Comparison of ENCODE assay signal across 30 cellular contexts in the genomic region with DNA sequence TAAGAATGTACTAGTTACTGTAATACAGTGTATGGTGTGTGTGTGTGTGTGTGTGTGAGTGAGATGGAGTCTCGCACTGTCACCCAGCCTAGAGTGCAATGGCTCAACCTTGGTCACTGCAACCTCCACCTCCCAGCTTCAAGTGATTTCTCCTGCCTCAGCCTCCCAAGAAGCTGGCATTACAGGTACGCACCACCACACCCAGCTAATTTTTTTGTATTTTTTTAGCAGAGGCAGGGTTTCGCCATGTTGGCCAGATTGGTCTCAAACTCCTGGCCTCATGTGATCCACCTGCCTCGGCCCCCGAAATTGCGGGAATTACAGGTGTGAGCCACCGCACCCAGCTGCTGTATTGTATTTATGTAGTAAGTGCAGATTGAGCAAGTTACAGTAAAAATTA. TPM values are rescaled to one million over a fixed set of nuclear protein-coding genes. Genes with fewer than 3 reads are reported as not detected.
DNase-seq lines count a peak whose midpoint lies in the region; ATAC-seq, FAIRE-seq and TF ChIP-seq lines count a peak whose summit lies in the region.
"Had no signal": no experiment of that assay in that cellular context is flagged by ENCODE, and none has a peak within 500 bp of the region (broad histone marks: within the 10 kb centered on the region; RNA-seq: fewer than 3 reads in every experiment).

No MANE protein-coding gene starts in this region.

- H3K79me2 ChIP-seq in OCI-LY7 (ENCODE audit: insufficient read depth, low read depth, low read length) (peaks cover 96% of the 10 kb centered on the region), K562 (ENCODE audit: control insufficient read depth, insufficient read depth, low read length) (peaks cover 99% of the 10 kb centered on the region)

- H3K9me3 Mint-ChIP-seq in activated CD8-positive, alpha-beta memory T cell treated with anti-CD3 and anti-CD28 coated beads, Interleukin-2, amount 10 ng/mL, durations not matched to agents 7 days and 5 days (ENCODE audit: low read depth) = no peaks in the 10 kb centered on the region
- no peaks in the 10 kb centered on the region for H3K9me3 Mint-ChIP-seq in CD4-positive, CD25-positive, alpha-beta regulatory T cell
- H3K9me3 Mint-ChIP-seq: activated naive CD4-positive, alpha-beta T cell treated with anti-CD3 and anti-CD28 coated beads, Interleukin-2, amount 10 ng/mL, durations not matched to agents 7 days and 5 days; H9; neural progenitor cell; type B pancreatic cell had no signal

- H3K27ac ChIP-seq in CD4-positive, CD25-positive, alpha-beta regulatory T cell (ENCODE audit: insufficient read depth, low read length, poor library complexity, severe bottlenecking) = no peak overlapping the region
- no peak overlapping the region for H3K27ac ChIP-seq in OCI-LY7 (ENCODE audit: low read depth, low read length, poor library complexity, severe bottlenecking)
- H3K27ac ChIP-seq in K562 (ENCODE audit: extremely low read depth, low read depth, low read length) = no peak overlapping the region
- no peak overlapping the region for H3K27ac ChIP-seq in gastroesophageal sphincter
- H3K27ac ChIP-seq: ascending aorta, coronary artery, KMS-11, neural progenitor cell, parathyroid adenoma, right atrium auricular region, spleen, VCaP had no signal

- H4K20me1 ChIP-seq in OCI-LY7 (ENCODE audit: insufficient read depth, low read length) (peaks cover 6% of the 10 kb centered on the region; the same call in 1 of the 2 replicates), K562 (replicated peaks; ENCODE audit: control insufficient read depth, insufficient read depth, low read length) (no peaks in the 10 kb centered on the region)

- H3K27me3 ChIP-seq in CD4-positive, CD25-positive, alpha-beta regulatory T cell (ENCODE audit: control insufficient read depth, insufficient read depth, low read length) = no peaks in the 10 kb centered on the region
- H3K27me3 ChIP-seq in K562 (ENCODE audit: control insufficient read depth in 2 of 2, insufficient read depth in 2 of 2, low read length in 2 of 2) = no peaks in the 10 kb centered on the region
- no peaks in the 10 kb centered on the region for H3K27me3 ChIP-seq in gastroesophageal sphincter
- H3K27me3 ChIP-seq: ascending aorta, neural progenitor cell, right atrium auricular region, spleen had no signal

- POLR2A ChIA-PET in OCI-LY7 (lab: Charles Lee) (interaction anchor here (0.6 to 8.7 kb wide), 6 partner anchors 8 to 1611 kb away, joined by 3 to 92 read pairs (median 4); a partner anchor contains a TSS), K562 (lab: Yijun Ruan, JAX) (interaction anchor here (0.7 to 8.0 kb wide), 6 partner anchors 9 to 203 kb away, joined by 3 to 58 read pairs (median 3); a partner anchor contains a TSS)

- 0 out of 4 replicates have a peak overlapping the region, but pooled peaks of 1 of the 2 experiments have one; percentile 6 for H3K9ac ChIP-seq in K562 (ENCODE audit: insufficient read depth in 1 of 2, low read depth in 2 of 2, low read length in 2 of 2)
- H3K9ac ChIP-seq: KMS-11, neural progenitor cell, parathyroid adenoma had no signal

- peak overlapping the region; percentile 22 for H3K4me3 Mint-ChIP-seq in activated CD8-positive, alpha-beta memory T cell treated with anti-CD3 and anti-CD28 coated beads, Interleukin-2, amount 10 ng/mL, durations not matched to agents 7 days and 5 days
- peak overlapping the region; percentile 29 to 81 (median 66) for H3K4me3 Mint-ChIP-seq in CD4-positive, CD25-positive, alpha-beta regulatory T cell

- in situ Hi-C loops in K562 (cut with MboI) = no loop called here

- ATAC-seq in activated CD8-positive, alpha-beta memory T cell treated with anti-CD3 and anti-CD28 coated beads, Interleukin-2, amount 10 ng/mL, durations not matched to agents 7 days and 5 days = no peak
- ATAC-seq in CD4-positive, CD25-positive, alpha-beta regulatory T cell (ENCODE audit: low read depth in 2 of 2) = no peak
- no peak for ATAC-seq in K562
- ATAC-seq in HG02852 (IDR thresholded peaks at IDR 0.05; ENCODE audit: unreplicated experiment) = no peak
- ATAC-seq in gastroesophageal sphincter = no peak
- ATAC-seq in HG03175 (IDR thresholded peaks at IDR 0.05; ENCODE audit: unreplicated experiment) = no peak
- ATAC-seq: esophagus mucosa, mucosa of descending colon had no signal

- CTCF ChIA-PET in activated CD8-positive, alpha-beta memory T cell treated with anti-CD3 and anti-CD28 coated beads, Interleukin-2, amount 10 ng/mL, durations not matched to agents 7 days and 5 days (lab: Charles Lee) = interaction anchor here (0.8 to 1.6 kb wide), 4 partner anchors 8 to 15 kb away, joined by 3 to 11 read pairs (median 3); a partner anchor contains a TSS
- CTCF ChIA-PET in OCI-LY7 (lab: Charles Lee; ENCODE audit: unreplicated experiment) = no interaction called here
- CTCF ChIA-PET in K562 (lab: Yijun Ruan, JAX; ENCODE audit: low intra/inter-chr PET ratio) = interaction anchor here (0.6 kb wide), 1 partner anchor 13 kb away, joined by 3 read pairs; no protein-coding TSS in a partner anchor

- H3K9me3 ChIP-seq in CD4-positive, CD25-positive, alpha-beta regulatory T cell (ENCODE audit: control insufficient read depth in 2 of 2, low read length in 2 of 2) = no peaks in the 10 kb centered on the region
- no peaks in the 10 kb centered on the region for H3K9me3 ChIP-seq in OCI-LY7 (ENCODE audit: low read length)
- H3K9me3 ChIP-seq in K562 (replicated peaks; ENCODE audit: control insufficient read depth, insufficient read depth, low read depth, low read length) = no peaks in the 10 kb centered on the region
- H3K9me3 ChIP-seq in gastroesophageal sphincter = no peaks in the 10 kb centered on the region
- H3K9me3 ChIP-seq: ascending aorta, Caco-2, mucosa of descending colon, right atrium auricular region, spleen had no signal

- no peaks in the 10 kb centered on the region for H3K27me3 Mint-ChIP-seq in activated CD8-positive, alpha-beta memory T cell treated with anti-CD3 and anti-CD28 coated beads, Interleukin-2, amount 10 ng/mL, durations not matched to agents 7 days and 5 days
- no peaks in the 10 kb centered on the region for H3K27me3 Mint-ChIP-seq in CD4-positive, CD25-positive, alpha-beta regulatory T cell
- H3K27me3 Mint-ChIP-seq: type B pancreatic cell had no signal

- intact Hi-C loops in OCI-LY7 (cut with micrococcal nuclease; ENCODE audit: unreplicated experiment) (loop anchor here (5.0 kb wide), 2 partner anchors 144 to 204 kb away; a partner anchor contains a TSS), K562 (cut with micrococcal nuclease) (loop anchor here (5.0 kb wide), 1 partner anchor 204 kb away; a partner anchor contains a TSS)

- peaks cover 62% of the 10 kb centered on the region for H3K4me1 Mint-ChIP-seq in activated CD8-positive, alpha-beta memory T cell treated with anti-CD3 and anti-CD28 coated beads, Interleukin-2, amount 10 ng/mL, durations not matched to agents 7 days and 5 days
- H3K4me1 Mint-ChIP-seq in CD4-positive, CD25-positive, alpha-beta regulatory T cell = peaks cover 33 to 89% (median 65%) of the 10 kb centered on the region in 4 donors

- peak overlapping the region; percentile 40 for H3K27ac Mint-ChIP-seq in activated CD8-positive, alpha-beta memory T cell treated with anti-CD3 and anti-CD28 coated beads, Interleukin-2, amount 10 ng/mL, durations not matched to agents 7 days and 5 days
- H3K27ac Mint-ChIP-seq in CD4-positive, CD25-positive, alpha-beta regulatory T cell = peak overlapping the region in 1 of 3 donors; percentile 11
- H3K27ac Mint-ChIP-seq: H9, neural progenitor cell had no signal

- no peak for TF ChIP-seq CTCF in OCI-LY7 (conservative IDR thresholded peaks at IDR 0.05; ENCODE audit: low read length)
- no peak for TF ChIP-seq CTCF in K562 (IDR thresholded peaks at IDR 0.05 in 2 of 3, conservative IDR thresholded peaks at IDR 0.05 in 1 of 3; ENCODE audit: insufficient read depth in 2 of 3, low read depth in 1 of 3, low read length in 3 of 3)
- no peak for TF ChIP-seq CTCF in gastroesophageal sphincter (IDR thresholded peaks at IDR 0.05)

- H3K4me3 ChIP-seq in CD4-positive, CD25-positive, alpha-beta regulatory T cell (ENCODE audit: low read depth, low read length) = no peak overlapping the region
- H3K4me3 ChIP-seq in OCI-LY7 (ENCODE audit: low read depth, low read length, poor library complexity, severe bottlenecking) (no peak overlapping the region), K562 (no peak overlapping the region), gastroesophageal sphincter (no peak overlapping the region)
- H3K4me3 ChIP-seq: ascending aorta, coronary artery, lung, mucosa of descending colon, neural progenitor cell, right atrium auricular region, spleen had no signal

- H3K9me2 ChIP-seq in OCI-LY7 (ENCODE audit: insufficient read depth, low read length) = no peaks in the 10 kb centered on the region

- no peak for TF ChIP-seq POLR2A in K562 (conservative IDR thresholded peaks at IDR 0.05)
- no peak for TF ChIP-seq POLR2A in gastroesophageal sphincter (IDR thresholded peaks at IDR 0.05)

- H2AFZ ChIP-seq in OCI-LY7 (ENCODE audit: low read length) (no peak overlapping the region), K562 (ENCODE audit: low read depth, low read length) (no peak overlapping the region)
- H2AFZ ChIP-seq: neural progenitor cell, parathyroid adenoma had no signal

- no peak for DNase-seq in activated CD8-positive, alpha-beta memory T cell treated with anti-CD3 and anti-CD28 coated beads, Interleukin-2, amount 10 ng/mL, durations not matched to agents 7 days and 5 days
- no peak for DNase-seq in activated CD8-positive, alpha-beta memory T cell treated with anti-CD3 and anti-CD28 coated beads for 24 hours
- no peak for DNase-seq in CD4-positive, CD25-positive, alpha-beta regulatory T cell
- DNase-seq in OCI-LY7 (ENCODE audit: low spot score) (no peak), K562 (ENCODE audit: extremely low read depth in 1 of 4, low spot score in 3 of 4) (no peak)
- DNase-seq: ACHN; activated CD4-positive, alpha-beta T cell treated with anti-CD3 and anti-CD28 coated beads for 4 hours; activated naive CD4-positive, alpha-beta T cell treated with anti-CD3 and anti-CD28 coated beads, Interleukin-2, amount 10 ng/mL, durations not matched to agents 7 days and 5 days; Caco-2; DMS79; foreskin fibroblast; H9; mucosa of descending colon; NCI-H446 treated with DMSO at 0.1 percent for 48 hours; NCI-H82; spleen had no signal

- H3K36me3 Mint-ChIP-seq in activated CD8-positive, alpha-beta memory T cell treated with anti-CD3 and anti-CD28 coated beads, Interleukin-2, amount 10 ng/mL, durations not matched to agents 7 days and 5 days = peaks cover 10% of the 10 kb centered on the region
- peaks cover 18% of the 10 kb centered on the region for H3K36me3 Mint-ChIP-seq in CD4-positive, CD25-positive, alpha-beta regulatory T cell
- H3K36me3 Mint-ChIP-seq: neural progenitor cell, type B pancreatic cell had no signal

- H3K9me1 ChIP-seq in K562 (ENCODE audit: control insufficient read depth, insufficient read depth, low read length) = no peaks in the 10 kb centered on the region

- no peak for FAIRE-seq in K562 (lab: Jason Lieb, UNC)
- FAIRE-seq: GM19239 had no signal

- H3K4me2 ChIP-seq in OCI-LY7 (ENCODE audit: low read length) = peak overlapping the region; percentile 97; the same call in 1 of the 2 replicates
- 0 out of 2 replicates have a peak overlapping the region, but pooled peaks have one; percentile 15 for H3K4me2 ChIP-seq in K562 (ENCODE audit: insufficient read depth, low read length)
- H3K4me2 ChIP-seq: neural progenitor cell had no signal

- H3K36me3 ChIP-seq in CD4-positive, CD25-positive, alpha-beta regulatory T cell (ENCODE audit: control insufficient read depth, insufficient read depth, low read length) = peaks cover 14% of the 10 kb centered on the region
- H3K36me3 ChIP-seq in OCI-LY7 (ENCODE audit: insufficient read depth, low read length) (peaks cover 43% of the 10 kb centered on the region), K562 (ENCODE audit: control insufficient read depth, insufficient read depth, low read length) (peaks cover 45% of the 10 kb centered on the region), gastroesophageal sphincter (peaks cover 0 to 16% of the 10 kb centered on the region in 2 donors)
- H3K36me3 ChIP-seq: neural progenitor cell, right atrium auricular region had no signal

- H3K4me1 ChIP-seq in CD4-positive, CD25-positive, alpha-beta regulatory T cell (ENCODE audit: control insufficient read depth, insufficient read depth, low read length, poor library complexity, severe bottlenecking) = peaks cover 61% of the 10 kb centered on the region
- H3K4me1 ChIP-seq in OCI-LY7 (ENCODE audit: insufficient read depth, low read length, poor library complexity, severe bottlenecking) (peaks cover 42% of the 10 kb centered on the region), K562 (replicated peaks in 1 of 2; ENCODE audit: control insufficient read depth in 2 of 2, insufficient read depth in 2 of 2, low read length in 2 of 2) (no peaks in the 10 kb centered on the region; a peak in 3 of 5 replicates), gastroesophageal sphincter (peaks cover 15 to 88% (median 19%) of the 10 kb centered on the region in 3 donors)
- H3K4me1 ChIP-seq: Caco-2, parathyroid adenoma had no signal

- TF ChIP-seq EP300 in K562 (IDR thresholded peaks at IDR 0.05; ENCODE audit: low read length) (no peak), gastroesophageal sphincter (IDR thresholded peaks at IDR 0.05) (no peak)

- WGBS in K562 (ENCODE audit: insufficient coverage, low coverage, missing lambda C conversion rate) = 97% methylated on average over 7 of the region's 7 CpGs
- 91 to 98% methylated on average over 6 to 7 of the region's 7 CpGs for WGBS in gastroesophageal sphincter (ENCODE audit: low coverage in 1 of 2), 2 donors

- BruUV-seq in OCI-LY7 (replicated peaks; lab: Mats Ljungman, UMichigan) (no TSS peak), K562 (replicated peaks; lab: Mats Ljungman, UMichigan) (no TSS peak)

- no peak for TF ChIP-seq RAD21 in K562 (CRISPR knock-in tag; conservative IDR thresholded peaks at IDR 0.05 in 1 of 2, IDR thresholded peaks at IDR 0.05 in 1 of 2)

RNA-seq across cellular contexts. Expression of a gene that starts 2.9 kb away (rescaled TPM):
- total RNA-seq in activated CD8-positive, alpha-beta memory T cell treated with anti-CD3 and anti-CD28 coated beads, Interleukin-2, amount 10 ng/mL, durations not matched to agents 7 days and 5 days = 10 to 100 TPM; 17.9 to 20.9 TPM
- 15.7 TPM for total RNA-seq in CD4-positive, CD25-positive, alpha-beta regulatory T cell
- polyA plus RNA-seq in CD4-positive, CD25-positive, alpha-beta regulatory T cell = 10 to 100 TPM in 1 of 4 donors, 1 to 10 TPM in 3; 6.9 to 11.3 (median 8.1) TPM
- total RNA-seq in OCI-LY7 (2014; rRNA removed; shearing (Covaris generic)) = 20.1 and 20.3 TPM in 2 replicates
- 22.0 and 23.5 TPM in 2 replicates for total RNA-seq in OCI-LY7 (2022)
- total RNA-seq in K562 (2011; cell fraction: chromatin; rRNA removed; ENCODE audit: low replicate concordance) = 9.0 and 30.2 TPM in 2 replicates
- total RNA-seq in K562 (2011; cell fraction: nucleolus; rRNA removed) = 4.3 and 5.8 TPM in 2 replicates
- total RNA-seq in K562 (2011; cell fraction: nucleoplasm; rRNA removed) = 10.1 and 12.4 TPM in 2 replicates
- 14.4 and 16.1 TPM in 2 replicates for total RNA-seq in K562 (2014; rRNA removed)
- 30.9 and 34.2 TPM in 2 replicates for total RNA-seq in K562 (2014; rRNA removed; fragmentation: Illumina TruSeq; extraction: Trizol)
- 27.1 and 31.4 TPM in 2 replicates for total RNA-seq in K562 (2015; rRNA removed; fragmentation: Illumina TruSeq; extraction: Trizol)
- total RNA-seq in K562 (2021) = 18.1 and 18.2 TPM in 2 replicates
- 24.9 and 33.7 TPM in 2 replicates for polyA plus RNA-seq in K562 (2011; rRNA removed)
- 3.9 and 11.4 TPM in 2 replicates for polyA plus RNA-seq in K562 (2011; cell fraction: cytosol; rRNA removed)
- 6.1 and 9.9 TPM in 2 replicates for polyA plus RNA-seq in K562 (2011; cell fraction: nucleus; rRNA removed)
- 13.8 and 16.1 TPM in 2 replicates for polyA plus RNA-seq in K562 (2012)
- polyA plus RNA-seq in K562 (2014; fragmentation: Illumina TruSeq; extraction: Trizol) = 23.3 and 28.5 TPM in 2 replicates
- polyA plus RNA-seq in K562 (2014; fragmentation: Nextera tagmentation; extraction: Ambion mirVana) = 10 to 100 TPM; 32.2 to 36.2 TPM
- polyA plus RNA-seq in K562 (2014; rRNA removed) = 19.9 and 20.4 TPM in 2 replicates
- polyA minus RNA-seq in K562 (2011; rRNA and poly(A)+ RNA removed) = 29.6 and 33.5 TPM in 2 replicates
- polyA minus RNA-seq in K562 (2011; cell fraction: cytosol; rRNA and poly(A)+ RNA removed) = 8.5 and 12.5 TPM in 2 replicates
- 10.2 and 21.0 TPM in 2 replicates for polyA minus RNA-seq in K562 (2011; cell fraction: nucleus; rRNA and poly(A)+ RNA removed)
- total RNA-seq in gastroesophageal sphincter = 10 to 100 TPM; 12.9 to 25.4 (median 18.5) TPM

RNA-seq across cellular contexts. Expression of a gene that starts 12.9 kb away (rescaled TPM):
- total RNA-seq in activated CD8-positive, alpha-beta memory T cell treated with anti-CD3 and anti-CD28 coated beads, Interleukin-2, amount 10 ng/mL, durations not matched to agents 7 days and 5 days = 100 to 1,000 TPM; 190 to 196 TPM
- total RNA-seq in CD4-positive, CD25-positive, alpha-beta regulatory T cell = 332 TPM
- polyA plus RNA-seq in CD4-positive, CD25-positive, alpha-beta regulatory T cell = 100 to 1,000 TPM in 2 of 4 donors, 10 to 100 TPM in 2; 83.7 to 120 (median 103) TPM
- 165 and 198 TPM in 2 replicates for total RNA-seq in OCI-LY7 (2014; rRNA removed; shearing (Covaris generic))
- total RNA-seq in OCI-LY7 (2022) (245 and 265 TPM in 2 replicates), K562 (2014; rRNA removed) (133 and 148 TPM in 2 replicates), K562 (2014; rRNA removed; fragmentation: Illumina TruSeq; extraction: Trizol) (190 and 214 TPM in 2 replicates), K562 (2015; rRNA removed; fragmentation: Illumina TruSeq; extraction: Trizol) (235 and 249 TPM in 2 replicates), K562 (2021) (143 and 159 TPM in 2 replicates), gastroesophageal sphincter (100 to 1,000 TPM in 2 of 4 donors, 10 to 100 TPM in 2; 61.3 to 170 (median 122) TPM)
- total RNA-seq in K562 (2011; cell fraction: chromatin; rRNA removed; ENCODE audit: low replicate concordance) = 358 and 824 TPM in 2 replicates
- 166 and 191 TPM in 2 replicates for total RNA-seq in K562 (2011; cell fraction: nucleolus; rRNA removed)
- 334 and 482 TPM in 2 replicates for total RNA-seq in K562 (2011; cell fraction: nucleoplasm; rRNA removed)
- polyA plus RNA-seq in K562 (2011; rRNA removed) (418 and 455 TPM in 2 replicates), K562 (2014; fragmentation: Illumina TruSeq; extraction: Trizol) (200 and 253 TPM in 2 replicates), K562 (2014; fragmentation: Nextera tagmentation; extraction: Ambion mirVana) (10 to 100 TPM; 76.9 to 79.2 TPM), K562 (2014; rRNA removed) (203 and 243 TPM in 2 replicates)
- polyA plus RNA-seq in K562 (2011; cell fraction: cytosol; rRNA removed) = 207 and 247 TPM in 2 replicates
- polyA plus RNA-seq in K562 (2011; cell fraction: nucleus; rRNA removed) = 1,205 and 1,296 TPM in 2 replicates
- 141 and 149 TPM in 2 replicates for polyA plus RNA-seq in K562 (2012)
- polyA minus RNA-seq in K562 (2011; rRNA and poly(A)+ RNA removed) = 284 and 290 TPM in 2 replicates
- polyA minus RNA-seq in K562 (2011; cell fraction: cytosol; rRNA and poly(A)+ RNA removed) = 110 and 120 TPM in 2 replicates
- 370 and 491 TPM in 2 replicates for polyA minus RNA-seq in K562 (2011; cell fraction: nucleus; rRNA and poly(A)+ RNA removed)
